ENCODE assay signal across 8 cellular contexts in the genomic region with DNA sequence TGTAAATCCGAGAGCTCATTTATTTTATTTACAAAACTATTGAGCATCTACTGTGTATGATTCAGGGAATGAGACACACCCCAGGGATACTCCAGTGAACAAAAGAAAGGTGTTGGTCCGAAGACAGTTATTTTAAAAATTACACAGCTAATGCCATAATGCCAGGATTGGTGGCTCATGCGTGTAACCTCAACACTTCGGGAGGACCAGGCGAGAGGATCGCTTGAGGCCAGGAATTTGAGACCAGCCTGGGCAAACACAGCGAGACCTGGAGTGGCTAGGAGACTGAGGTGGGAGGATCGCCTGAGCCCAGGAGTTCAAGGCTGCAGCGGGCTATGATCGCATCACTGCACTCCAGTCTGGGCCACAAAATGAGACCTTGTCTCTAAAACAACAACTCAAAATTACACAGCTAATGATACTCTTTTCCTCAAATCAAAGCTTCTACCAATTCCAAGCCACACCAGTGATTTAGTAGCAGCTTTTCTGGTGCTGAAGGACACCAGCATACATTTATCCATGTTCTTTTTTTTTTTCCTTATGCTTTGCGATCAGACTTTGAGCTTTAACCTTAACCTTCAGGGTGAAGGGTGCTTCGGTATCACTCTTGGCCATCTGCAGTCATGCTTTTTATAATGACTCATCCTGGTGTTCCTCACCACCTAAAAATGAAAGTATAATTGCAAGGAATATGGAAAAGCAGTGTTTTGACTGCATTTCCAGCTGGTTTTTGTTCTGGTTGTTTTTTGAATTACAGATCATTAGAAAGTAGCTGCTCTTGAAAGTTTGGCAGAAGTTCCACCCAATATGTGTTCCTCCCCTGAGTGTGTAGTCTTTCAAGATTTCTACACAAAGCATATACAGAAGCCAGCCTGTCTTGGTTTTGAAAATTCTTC. TPM values are rescaled to one million over a fixed set of nuclear protein-coding genes. Genes with fewer than 3 reads are reported as not detected.
DNase-seq lines count a peak whose midpoint lies in the region; ATAC-seq, FAIRE-seq and TF ChIP-seq lines count a peak whose summit lies in the region.

No MANE protein-coding gene starts in this region.

- H3K4me3 Mint-ChIP-seq in activated CD4-positive, alpha-beta T cell treated with anti-CD3 and anti-CD28 coated beads, Interleukin-2, amount 10 ng/mL, durations not matched to agents 7 days and 5 days: peak overlapping the region; percentile 85

- no peak overlapping the region for H3K27ac Mint-ChIP-seq in activated CD4-positive, alpha-beta T cell treated with anti-CD3 and anti-CD28 coated beads, Interleukin-2, amount 10 ng/mL, durations not matched to agents 7 days and 5 days

- H3K27ac ChIP-seq in endothelial cell of umbilical vein (ENCODE audit: insufficient read depth, low read depth, low read length): peak overlapping the region; percentile 72

- H3K9ac ChIP-seq in endothelial cell of umbilical vein (replicated peaks; ENCODE audit: extremely low read depth, insufficient read depth, low read length): no peak overlapping the region

- dilution Hi-C loops in endothelial cell of umbilical vein (cut with MboI; ENCODE audit: extremely low pct_ligation_motif_present, low sequenced_read_pairs): no loop called here

- CTCF ChIA-PET in activated CD4-positive, alpha-beta T cell treated with anti-CD3 and anti-CD28 coated beads, Interleukin-2, amount 10 ng/mL, durations not matched to agents 7 days and 5 days (lab: Charles Lee): interaction anchor here (0.6 to 1.7 kb wide), 8 partner anchors 10 to 1759 kb away, joined by 3 to 5 read pairs (median 4); no protein-coding TSS in a partner anchor
- CTCF ChIA-PET in endothelial cell of umbilical vein (lab: Charles Lee): interaction anchor here (0.9 to 3.7 kb wide), 8 partner anchors 12 to 823 kb away, joined by 3 to 23 read pairs (median 4); a partner anchor contains a TSS

- H3K9me3 ChIP-seq in endothelial cell of umbilical vein (replicated peaks; ENCODE audit: control insufficient read depth, insufficient read depth, low read length): no peaks in the 10 kb centered on the region
- no peaks in the 10 kb centered on the region for H3K9me3 ChIP-seq in neuron (ENCODE audit: low read length)

- no peaks in the 10 kb centered on the region for H3K9me1 ChIP-seq in endothelial cell of umbilical vein (replicated peaks; ENCODE audit: control insufficient read depth, extremely low read depth, insufficient read depth, low read length)

- intact Hi-C loops in endothelial cell of umbilical vein (cut with micrococcal nuclease): loop anchor here (2.0 to 5.0 kb wide), 4 partner anchors 28 to 587 kb away; a partner anchor contains a TSS

- H3K27me3 ChIP-seq in endothelial cell of umbilical vein (ENCODE audit: control insufficient read depth in 2 of 2, insufficient read depth in 2 of 2, low read length in 2 of 2) (peaks cover 0 to 8% of the 10 kb centered on the region in 2 experiments), neuron (ENCODE audit: insufficient read depth, low read length) (peaks cover 38% of the 10 kb centered on the region)

- peak overlapping the region; percentile 92 for H2AFZ ChIP-seq in endothelial cell of umbilical vein (ENCODE audit: low read depth, low read length)
- peak overlapping the region; percentile 85 for H2AFZ ChIP-seq in neuron (ENCODE audit: low read depth, low read length)

- no peak for ATAC-seq in HG03196 (IDR thresholded peaks at IDR 0.05; ENCODE audit: unreplicated experiment)

- TF ChIP-seq CTCF in endothelial cell of umbilical vein (IDR thresholded peaks at IDR 0.05; ENCODE audit: extremely low read depth in 1 of 2, insufficient read depth in 1 of 2, low read depth in 1 of 2, low read length in 2 of 2): no peak

- peak overlapping the region in 1 of 3 experiments; percentile 25 for H3K4me3 ChIP-seq in endothelial cell of umbilical vein (replicated peaks in 1 of 3; ENCODE audit: insufficient read depth in 1 of 3, low read depth in 1 of 3, low read length in 3 of 3)
- H3K4me3 ChIP-seq in neuron (ENCODE audit: low read length): peak overlapping the region; percentile 80

- DNase-seq in activated CD4-positive, alpha-beta T cell treated with anti-CD3 and anti-CD28 coated beads, Interleukin-2, amount 10 ng/mL, durations not matched to agents 7 days and 5 days: no peak
- DNase-seq in activated CD4-positive, alpha-beta T cell treated with anti-CD3 and anti-CD28 coated beads for 1 hour: no peak
- peak; percentile 70 for DNase-seq in RPMI7951 (ENCODE audit: low read depth)
- peak; percentile 50 for DNase-seq in endothelial cell of umbilical vein (ENCODE audit: low read depth, low spot score)
- DNase-seq in SKM-1 (lab: John Stamatoyannopoulos, UW; ENCODE audit: unreplicated experiment): no peak
- DNase-seq in stimulated activated CD4-positive, alpha-beta T cell treated with anti-CD3 and anti-CD28 coated beads, Interleukin-2, amount 100 ng/mL, for 48 hours: no peak

- no peaks in the 10 kb centered on the region for H4K20me1 ChIP-seq in endothelial cell of umbilical vein (replicated peaks; ENCODE audit: control insufficient read depth, extremely low read depth, insufficient read depth, low read length)

- H3K4me2 ChIP-seq in endothelial cell of umbilical vein (ENCODE audit: insufficient read depth, low read length): peak overlapping the region; percentile 53

- no TSS peak for BruUV-seq in endothelial cell of umbilical vein (replicated peaks; lab: Mats Ljungman, UMichigan)

- H3K36me3 Mint-ChIP-seq in activated CD4-positive, alpha-beta T cell treated with anti-CD3 and anti-CD28 coated beads, Interleukin-2, amount 10 ng/mL, durations not matched to agents 7 days and 5 days (ENCODE audit: low read depth): no peaks in the 10 kb centered on the region

- H3K36me3 ChIP-seq in endothelial cell of umbilical vein (ENCODE audit: control insufficient read depth in 2 of 2, extremely low read depth in 1 of 2, insufficient read depth in 2 of 2, low read length in 2 of 2) (no peaks in the 10 kb centered on the region), neuron (ENCODE audit: insufficient read depth, low read length) (no peaks in the 10 kb centered on the region)

- FAIRE-seq in endothelial cell of umbilical vein (lab: Jason Lieb, UNC): peak; percentile 79

- POLR2A ChIA-PET in activated CD4-positive, alpha-beta T cell treated with anti-CD3 and anti-CD28 coated beads, Interleukin-2, amount 10 ng/mL, durations not matched to agents 7 days and 5 days (lab: Charles Lee): no interaction called here
- POLR2A ChIA-PET in endothelial cell of umbilical vein (lab: Charles Lee): interaction anchor here (0.6 to 0.7 kb wide), 2 partner anchors 84 to 168 kb away, joined by 3 read pairs; no protein-coding TSS in a partner anchor

- H3K4me1 ChIP-seq in endothelial cell of umbilical vein (ENCODE audit: control insufficient read depth, extremely low read depth, insufficient read depth, low read length): peaks cover 17% of the 10 kb centered on the region
- peaks cover 17% of the 10 kb centered on the region for H3K4me1 ChIP-seq in neuron (ENCODE audit: insufficient read depth, low read length)

- H3K4me1 Mint-ChIP-seq in activated CD4-positive, alpha-beta T cell treated with anti-CD3 and anti-CD28 coated beads, Interleukin-2, amount 10 ng/mL, durations not matched to agents 7 days and 5 days: peaks cover 22% of the 10 kb centered on the region

- TF ChIP-seq POLR2A in endothelial cell of umbilical vein (IDR thresholded peaks at IDR 0.05; ENCODE audit: low read depth, low read length): no peak

- no peaks in the 10 kb centered on the region for H3K9me3 Mint-ChIP-seq in activated CD4-positive, alpha-beta T cell treated with anti-CD3 and anti-CD28 coated beads, Interleukin-2, amount 10 ng/mL, durations not matched to agents 7 days and 5 days

- peaks cover 62% of the 10 kb centered on the region for H3K27me3 Mint-ChIP-seq in activated CD4-positive, alpha-beta T cell treated with anti-CD3 and anti-CD28 coated beads, Interleukin-2, amount 10 ng/mL, durations not matched to agents 7 days and 5 days

- no peaks in the 10 kb centered on the region for H3K79me2 ChIP-seq in endothelial cell of umbilical vein (ENCODE audit: control insufficient read depth, insufficient read depth, low read length)

TF ChIP-seq in endothelial cell of umbilical vein, 7 proteins besides CTCF, POLR2A, EP300 and RAD21 (continues in another document):
- peak; percentile 65 for TF ChIP-seq JUN (IDR thresholded peaks at IDR 0.05; ENCODE audit: borderline replicate concordance, insufficient read depth, insufficient read length, low read depth)
- TF ChIP-seq FOS (IDR thresholded peaks at IDR 0.05; ENCODE audit: borderline replicate concordance, insufficient read depth, low read length): peak; percentile 58
- no peak for TF ChIP-seq EZH2 (IDR thresholded peaks at IDR 0.05; ENCODE audit: borderline replicate concordance, low read depth, low read length, severe bottlenecking)
- peak; percentile 88 for TF ChIP-seq GATA2 (IDR thresholded peaks at IDR 0.05; ENCODE audit: insufficient read depth, insufficient read length, low read depth, low read length)
- no peak for TF ChIP-seq POLR2AphosphoS5 (IDR thresholded peaks at IDR 0.05; ENCODE audit: insufficient read depth, low read depth, low read length)

RNA-seq across cellular contexts. Expression of a gene that starts 1.1 kb away (rescaled TPM):
- 1 to 10 TPM; 2.1 to 2.4 TPM for total RNA-seq in activated CD4-positive, alpha-beta T cell treated with anti-CD3 and anti-CD28 coated beads, Interleukin-2, amount 10 ng/mL, durations not matched to agents 7 days and 5 days
- total RNA-seq in RPMI7951 (2014; rRNA removed; shearing (Covaris generic)): 10.9 and 13.6 TPM in 2 replicates
- total RNA-seq in endothelial cell of umbilical vein: 7.5 and 8.0 TPM in 2 replicates
- polyA plus RNA-seq in endothelial cell of umbilical vein: 0.97 and 1.7 TPM in 2 replicates
- 1.3 TPM in 2 replicates for polyA plus RNA-seq in endothelial cell of umbilical vein (2011; cell fraction: cytosol; rRNA removed)
- polyA plus RNA-seq in endothelial cell of umbilical vein (2011; cell fraction: nucleus; rRNA removed): 1.9 and 2.4 TPM in 2 replicates
- polyA plus RNA-seq in endothelial cell of umbilical vein (2012): 6.7 and 10.8 TPM in 2 replicates
- 4.9 and 8.9 TPM in 2 replicates for polyA minus RNA-seq in endothelial cell of umbilical vein
- 6.6 TPM for polyA minus RNA-seq in endothelial cell of umbilical vein (2011; cell fraction: cytosol; rRNA and poly(A)+ RNA removed)
- 11.3 and 11.9 TPM in 2 replicates for polyA minus RNA-seq in endothelial cell of umbilical vein (2011; cell fraction: nucleus; rRNA and poly(A)+ RNA removed)

RNA-seq across cellular contexts. Expression of a gene that starts 26.9 kb away (rescaled TPM):
- total RNA-seq in activated CD4-positive, alpha-beta T cell treated with anti-CD3 and anti-CD28 coated beads, Interleukin-2, amount 10 ng/mL, durations not matched to agents 7 days and 5 days: 10 to 100 TPM; 12.7 to 14.6 TPM
- total RNA-seq in RPMI7951 (2014; rRNA removed; shearing (Covaris generic)): 9.3 and 10.8 TPM in 2 replicates
- total RNA-seq in endothelial cell of umbilical vein: 17.8 and 18.2 TPM in 2 replicates
- 5.1 and 6.1 TPM in 2 replicates for polyA plus RNA-seq in endothelial cell of umbilical vein
- 12.3 and 12.8 TPM in 2 replicates for polyA plus RNA-seq in endothelial cell of umbilical vein (2011; cell fraction: cytosol; rRNA removed)
- polyA plus RNA-seq in endothelial cell of umbilical vein (2011; cell fraction: nucleus; rRNA removed): 5.2 and 5.9 TPM in 2 replicates
- 31.0 and 36.3 TPM in 2 replicates for polyA plus RNA-seq in endothelial cell of umbilical vein (2012)
- polyA minus RNA-seq in endothelial cell of umbilical vein: 2.7 and 2.9 TPM in 2 replicates
- polyA minus RNA-seq in endothelial cell of umbilical vein (2011; cell fraction: cytosol; rRNA and poly(A)+ RNA removed): 7.8 TPM
- polyA minus RNA-seq in endothelial cell of umbilical vein (2011; cell fraction: nucleus; rRNA and poly(A)+ RNA removed): 1.9 and 3.3 TPM in 2 replicates

Comparison
In these comparisons a context has a peak if more than half of its experiments do, and no peak if none do; other contexts are left out.
1. DNase-seq: peak in RPMI7951 (single experiment) and endothelial cell of umbilical vein (single experiment); none in activated CD4-positive, alpha-beta T cell treated with anti-CD3 and anti-CD28 coated beads, Interleukin-2, amount 10 ng/mL, durations not matched to agents 7 days and 5 days (single experiment), activated CD4-positive, alpha-beta T cell treated with anti-CD3 and anti-CD28 coated beads for 1 hour (single experiment), SKM-1 (single experiment) and stimulated activated CD4-positive, alpha-beta T cell treated with anti-CD3 and anti-CD28 coated beads, Interleukin-2, amount 100 ng/mL, for 48 hours (0 of 2).